25 cellular contexts compared by ENCODE assay signal in genomic region chr5:159091596-159091995, GRCh38. TPM values are rescaled to one million over a fixed set of nuclear protein-coding genes. Genes with fewer than 3 reads are reported as not detected.
DNase-seq lines count a peak whose midpoint lies in the region; ATAC-seq and TF ChIP-seq lines count a peak whose summit lies in the region.
"Had no signal": no experiment of that assay in that cellular context is flagged by ENCODE, and none has a peak within 500 bp of the region (broad histone marks: within the 10 kb centered on the region; RNA-seq: fewer than 3 reads in every experiment).

No MANE protein-coding gene starts in this region.

- peak overlapping the region; percentile 39 for H3K4me3 ChIP-seq in OCI-LY1 (ENCODE audit: low read depth, low read length, poor library complexity, severe bottlenecking)
- H3K4me3 ChIP-seq: sigmoid colon had no signal

- H3K4me1 ChIP-seq in OCI-LY1 (ENCODE audit: insufficient read depth, low read length, severe bottlenecking): peaks cover 89% of the 10 kb centered on the region

- H3K9me3 Mint-ChIP-seq in glutamatergic neuron (ENCODE audit: unreplicated experiment) (peaks cover 20% of the 10 kb centered on the region), type B pancreatic cell (no peaks in the 10 kb centered on the region)
- H3K9me3 Mint-ChIP-seq: activated CD4-positive, alpha-beta memory T cell treated with anti-CD3 and anti-CD28 coated beads, Interleukin-2, amount 10 ng/mL, durations not matched to agents 7 days and 5 days; activated naive CD8-positive, alpha-beta T cell treated with anti-CD3 and anti-CD28 coated beads, Interleukin-2, amount 10 ng/mL, durations not matched to agents 7 days and 5 days; stimulated activated naive CD8-positive, alpha-beta T cell treated with anti-CD3 and anti-CD28 coated beads, Interleukin-15, amount 100 ng/mL, for 72 hours had no signal

- H3K27ac Mint-ChIP-seq in glutamatergic neuron (ENCODE audit: unreplicated experiment) (peak overlapping the region; percentile 99), type B pancreatic cell (no peak overlapping the region)
- H3K27ac Mint-ChIP-seq: activated CD4-positive, alpha-beta memory T cell treated with anti-CD3 and anti-CD28 coated beads, Interleukin-2, amount 10 ng/mL, durations not matched to agents 7 days and 5 days; activated naive CD8-positive, alpha-beta T cell treated with anti-CD3 and anti-CD28 coated beads, Interleukin-2, amount 10 ng/mL, durations not matched to agents 7 days and 5 days; progenitor cell of endocrine pancreas; stimulated activated naive CD8-positive, alpha-beta T cell treated with anti-CD3 and anti-CD28 coated beads, Interleukin-15, amount 100 ng/mL, for 72 hours had no signal

- H3F3A ChIP-seq in OCI-LY1 (ENCODE audit: insufficient read depth, low read length): no peaks in the 10 kb centered on the region

- no peak overlapping the region; the same call in 1 of the 2 replicates for H3K9ac ChIP-seq in OCI-LY1 (ENCODE audit: low read length)

- no peaks in the 10 kb centered on the region for H3K9me3 ChIP-seq in OCI-LY1 (ENCODE audit: low read length)
- H3K9me3 ChIP-seq: BE2C, neutrophil, sigmoid colon had no signal

- H3K4me1 Mint-ChIP-seq in glutamatergic neuron (ENCODE audit: low read depth, unreplicated experiment) (peaks cover 52% of the 10 kb centered on the region), type B pancreatic cell (ENCODE audit: unreplicated experiment) (peaks cover 27% of the 10 kb centered on the region)

- no peak overlapping the region for H2AFZ ChIP-seq in OCI-LY1 (ENCODE audit: low read length)

- H3K27me3 Mint-ChIP-seq in glutamatergic neuron (ENCODE audit: unreplicated experiment): peaks cover 16% of the 10 kb centered on the region
- H3K27me3 Mint-ChIP-seq in type B pancreatic cell: peaks cover 65% of the 10 kb centered on the region

- no peaks in the 10 kb centered on the region for H3K27me3 ChIP-seq in OCI-LY1 (ENCODE audit: insufficient read depth, low read length)
- H3K27me3 ChIP-seq: BE2C had no signal

- ATAC-seq in HG02610 (IDR thresholded peaks at IDR 0.05; ENCODE audit: unreplicated experiment): no peak
- ATAC-seq: Right ventricle myocardium inferior; stimulated activated naive CD8-positive, alpha-beta T cell treated with anti-CD3 and anti-CD28 coated beads, Interleukin-15, amount 100 ng/mL, for 72 hours had no signal

- peaks cover 6% of the 10 kb centered on the region for H3K36me3 Mint-ChIP-seq in glutamatergic neuron (ENCODE audit: unreplicated experiment)
- peaks cover 6% of the 10 kb centered on the region for H3K36me3 Mint-ChIP-seq in type B pancreatic cell
- H3K36me3 Mint-ChIP-seq: activated naive CD8-positive, alpha-beta T cell treated with anti-CD3 and anti-CD28 coated beads, Interleukin-2, amount 10 ng/mL, durations not matched to agents 7 days and 5 days had no signal

- no peak for TF ChIP-seq CTCF in OCI-LY1 (IDR thresholded peaks at IDR 0.05; ENCODE audit: low read length)
- TF ChIP-seq CTCF in glutamatergic neuron (IDR thresholded peaks at IDR 0.05; ENCODE audit: partially characterized antibody, unreplicated experiment): no peak
- no peak for TF ChIP-seq CTCF in type B pancreatic cell (conservative IDR thresholded peaks at IDR 0.05)

- peaks cover 78% of the 10 kb centered on the region for H3K79me2 ChIP-seq in OCI-LY1 (ENCODE audit: insufficient read depth, low read length)

- H3K4me2 ChIP-seq in OCI-LY1 (ENCODE audit: low read length): peak overlapping the region; percentile 84

- H3K36me3 ChIP-seq in OCI-LY1 (ENCODE audit: insufficient read depth, low read length): peaks cover 52% of the 10 kb centered on the region
- H3K36me3 ChIP-seq: BE2C, neutrophil, sigmoid colon had no signal

- H3K4me3 Mint-ChIP-seq in glutamatergic neuron (ENCODE audit: unreplicated experiment) (peak overlapping the region; percentile 86), type B pancreatic cell (peak overlapping the region; percentile 27)
- H3K4me3 Mint-ChIP-seq: activated CD4-positive, alpha-beta memory T cell treated with anti-CD3 and anti-CD28 coated beads, Interleukin-2, amount 10 ng/mL, durations not matched to agents 7 days and 5 days; activated naive CD8-positive, alpha-beta T cell treated with anti-CD3 and anti-CD28 coated beads, Interleukin-2, amount 10 ng/mL, durations not matched to agents 7 days and 5 days; stimulated activated naive CD8-positive, alpha-beta T cell treated with anti-CD3 and anti-CD28 coated beads, Interleukin-15, amount 100 ng/mL, for 72 hours had no signal

- DNase-seq in NCI-H1092 treated with DMSO at 0.1 percent for 48 hours (lab: John Stamatoyannopoulos, UW) (peak; percentile 33), NCI-H1092 (lab: John Stamatoyannopoulos, UW) (no peak), glutamatergic neuron (no peak), type B pancreatic cell (ENCODE audit: extremely low spot score, unreplicated experiment) (no peak), hypothalamus (lab: John Stamatoyannopoulos, UW) (no peak)
- no peak for DNase-seq in activated CD4-positive, CD25-positive, alpha-beta regulatory T cell (lab: John Stamatoyannopoulos, UW)
- DNase-seq: activated CD4-positive, alpha-beta memory T cell treated with anti-CD3 and anti-CD28 coated beads, Interleukin-2, amount 10 ng/mL, durations not matched to agents 7 days and 5 days; activated CD4-positive, CD25-positive, alpha-beta regulatory T cell treated with anti-CD3 and anti-CD28 coated beads, Interleukin-2, amount 50 U/mL, for 72 hours; activated effector memory CD4-positive, alpha-beta T cell treated with anti-CD3 and anti-CD28 coated beads, Interleukin-2, amount 50 U/mL, for 16 hours; activated naive CD8-positive, alpha-beta T cell treated with anti-CD3 and anti-CD28 coated beads, Interleukin-2, amount 10 ng/mL, durations not matched to agents 7 days and 5 days; head of caudate nucleus; mammary epithelial cell; NCI-H1436; NCI-H748 treated with DMSO at 0.1 percent for 48 hours; OCI-M1; sigmoid colon; stimulated activated naive CD8-positive, alpha-beta T cell treated with anti-CD3 and anti-CD28 coated beads, Interleukin-15, amount 100 ng/mL, for 72 hours; T-helper 9 cell; trophoblast cell had no signal

- H3K27ac ChIP-seq in OCI-LY1 (ENCODE audit: low read depth, low read length, poor library complexity, severe bottlenecking): peak overlapping the region; percentile 95
- H3K27ac ChIP-seq: neutrophil had no signal

- no peaks in the 10 kb centered on the region for H4K20me1 ChIP-seq in OCI-LY1 (ENCODE audit: insufficient read depth, low read length)

- H3K9me2 ChIP-seq in OCI-LY1 (ENCODE audit: low read depth, low read length): no peaks in the 10 kb centered on the region

RNA-seq across cellular contexts. Expression of gene EBF1, which starts 8.1 kb away (rescaled TPM):
- 412 TPM for total RNA-seq in glutamatergic neuron (ENCODE audit: unreplicated experiment)
- 2.2 and 73.2 TPM in 2 replicates for total RNA-seq in type B pancreatic cell (ENCODE audit: low replicate concordance)
